13 cellular contexts compared by ENCODE assay signal in the genomic region with DNA sequence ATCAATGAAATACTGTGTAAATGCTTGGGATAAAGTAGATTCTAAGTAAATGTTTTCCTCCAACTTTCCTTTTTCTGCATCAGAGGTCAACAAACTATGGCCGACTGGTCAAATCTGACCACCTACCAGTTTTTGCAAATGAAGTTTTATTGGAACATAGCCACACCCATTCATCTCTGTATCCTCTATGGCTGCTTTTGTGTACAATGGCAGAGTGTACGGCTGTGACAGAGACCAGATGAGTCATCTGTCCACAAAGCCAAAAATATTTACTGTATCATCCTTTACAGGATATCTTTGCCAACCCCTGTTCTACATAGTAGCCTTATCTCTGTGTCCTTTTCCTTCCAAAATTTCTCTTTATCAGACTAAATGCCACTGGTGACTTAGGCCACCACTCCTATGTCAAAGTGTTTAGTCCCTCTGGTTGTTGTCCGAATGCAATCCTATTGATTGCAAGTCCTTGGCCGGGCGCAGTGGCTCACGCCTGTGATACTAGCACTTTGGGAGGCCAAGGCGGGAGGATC.
DNase-seq lines count a peak whose midpoint lies in the region; ATAC-seq and TF ChIP-seq lines count a peak whose summit lies in the region.
"Had no signal": no experiment of that assay in that cellular context is flagged by ENCODE, and none has a peak within 500 bp of the region (broad histone marks: within the 10 kb centered on the region; RNA-seq: fewer than 3 reads in every experiment).

No MANE protein-coding gene starts in this region.

- intact Hi-C loops in naive thymus-derived CD4-positive, alpha-beta T cell (cut with micrococcal nuclease): no loop called here
- intact Hi-C loops in PC-9 (cut with micrococcal nuclease; ENCODE audit: unreplicated experiment): no loop called here

- H3F3A ChIP-seq in PC-9 (ENCODE audit: insufficient read depth, low read depth): peaks cover 11% of the 10 kb centered on the region

- H3K4me1 ChIP-seq in naive thymus-derived CD4-positive, alpha-beta T cell (ENCODE audit: control insufficient read depth in 2 of 2, insufficient read depth in 2 of 2, low read length in 2 of 2): no peaks in the 10 kb centered on the region
- H3K4me1 ChIP-seq in PC-9 (replicated peaks; ENCODE audit: insufficient read depth): peaks cover 25% of the 10 kb centered on the region
- H3K4me1 ChIP-seq: HAP-1 had no signal

- peaks cover 0 to 2% (median 0%) of the 10 kb centered on the region in 7 donors for H3K4me1 Mint-ChIP-seq in naive thymus-derived CD4-positive, alpha-beta T cell
- H3K4me1 Mint-ChIP-seq in activated naive CD8-positive, alpha-beta T cell treated with anti-CD3 and anti-CD28 coated beads for 36 hours: no peaks in the 10 kb centered on the region

- no peak overlapping the region for H3K27ac ChIP-seq in naive thymus-derived CD4-positive, alpha-beta T cell (ENCODE audit: low read depth, low read length)
- no peak overlapping the region for H3K27ac ChIP-seq in PC-9

- H3K9me2 ChIP-seq in PC-9 (ENCODE audit: insufficient read depth): no peaks in the 10 kb centered on the region

- H3K27me3 Mint-ChIP-seq in naive thymus-derived CD4-positive, alpha-beta T cell: peaks cover 0 to 5% (median 0%) of the 10 kb centered on the region in 5 donors
- peaks cover 4% of the 10 kb centered on the region for H3K27me3 Mint-ChIP-seq in activated naive CD8-positive, alpha-beta T cell treated with anti-CD3 and anti-CD28 coated beads for 36 hours

- DNase-seq in EL (peak; percentile 82), NCI-H69 (lab: John Stamatoyannopoulos, UW) (peak; percentile 25), cardiac fibroblast (ENCODE audit: low read depth in 2 of 2) (peak; percentile 47 to 80), H7 (no peak), GM19238 (ENCODE audit: insufficient read length, low spot score) (no peak), PC-9 (no peak)
- DNase-seq in naive thymus-derived CD4-positive, alpha-beta T cell: no peak
- no peak for DNase-seq in activated naive CD8-positive, alpha-beta T cell treated with anti-CD3 and anti-CD28 coated beads for 36 hours
- DNase-seq: activated T-cell treated with anti-CD3 and anti-CD28 coated beads, Interleukin-2, amount 50 U/mL, for 1 hour; endodermal cell; NCI-H345; SIG-M5 had no signal

- peak; percentile 55 for ATAC-seq in naive thymus-derived CD4-positive, alpha-beta T cell

- H4K20me1 ChIP-seq in PC-9 (ENCODE audit: insufficient read depth): no peaks in the 10 kb centered on the region

- POLR2A ChIA-PET in naive thymus-derived CD4-positive, alpha-beta T cell (lab: Charles Lee): no interaction called here
- POLR2A ChIA-PET in PC-9 (lab: Charles Lee; ENCODE audit: unreplicated experiment): no interaction called here

- no peaks in the 10 kb centered on the region for H3K9me3 ChIP-seq in naive thymus-derived CD4-positive, alpha-beta T cell (ENCODE audit: control insufficient read depth in 2 of 3, low read length in 3 of 3)
- H3K9me3 ChIP-seq in PC-9 (ENCODE audit: insufficient read depth, low read depth): no peaks in the 10 kb centered on the region
- H3K9me3 ChIP-seq: HAP-1 had no signal

- no peak overlapping the region for H3K4me2 ChIP-seq in PC-9

- TF ChIP-seq CTCF in cardiac fibroblast (IDR thresholded peaks at IDR 0.05; ENCODE audit: low read depth, low read length): no peak
- TF ChIP-seq CTCF in PC-9 (conservative IDR thresholded peaks at IDR 0.05): no peak

- no TSS peak for BruUV-seq in PC-9 (replicated peaks; lab: Mats Ljungman, UMichigan)

- H3K27me3 ChIP-seq in naive thymus-derived CD4-positive, alpha-beta T cell (ENCODE audit: control insufficient read depth in 2 of 2, insufficient read depth in 2 of 2, low read length in 2 of 2): no peaks in the 10 kb centered on the region
- H3K27me3 ChIP-seq in H7 (ENCODE audit: control insufficient read depth, insufficient read depth, low read length): no peaks in the 10 kb centered on the region
- no peaks in the 10 kb centered on the region for H3K27me3 ChIP-seq in PC-9 (ENCODE audit: insufficient read depth, low read depth)

- H3K79me2 ChIP-seq in PC-9 (ENCODE audit: low read depth): no peaks in the 10 kb centered on the region

- no peaks in the 10 kb centered on the region for H3K36me3 Mint-ChIP-seq in naive thymus-derived CD4-positive, alpha-beta T cell
- no peaks in the 10 kb centered on the region for H3K36me3 Mint-ChIP-seq in activated naive CD8-positive, alpha-beta T cell treated with anti-CD3 and anti-CD28 coated beads for 36 hours

- no peak overlapping the region for H3K27ac Mint-ChIP-seq in naive thymus-derived CD4-positive, alpha-beta T cell
- no peak overlapping the region for H3K27ac Mint-ChIP-seq in activated naive CD8-positive, alpha-beta T cell treated with anti-CD3 and anti-CD28 coated beads for 36 hours
- H3K27ac Mint-ChIP-seq: endodermal cell had no signal

- H3K4me3 Mint-ChIP-seq in naive thymus-derived CD4-positive, alpha-beta T cell: no peak overlapping the region
- H3K4me3 Mint-ChIP-seq in activated naive CD8-positive, alpha-beta T cell treated with anti-CD3 and anti-CD28 coated beads for 36 hours: no peak overlapping the region
- H3K4me3 Mint-ChIP-seq: endodermal cell had no signal

- H2AFZ ChIP-seq in PC-9: no peak overlapping the region

- CTCF ChIA-PET in naive thymus-derived CD4-positive, alpha-beta T cell (lab: Charles Lee): no interaction called here
- CTCF ChIA-PET in PC-9 (lab: Charles Lee): no interaction called here

- peaks cover 0 to 10% (median 3%) of the 10 kb centered on the region in 11 donors for H3K9me3 Mint-ChIP-seq in naive thymus-derived CD4-positive, alpha-beta T cell
- no peaks in the 10 kb centered on the region for H3K9me3 Mint-ChIP-seq in activated naive CD8-positive, alpha-beta T cell treated with anti-CD3 and anti-CD28 coated beads for 36 hours
- H3K9me3 Mint-ChIP-seq: endodermal cell had no signal

- no peaks in the 10 kb centered on the region for H3K36me3 ChIP-seq in naive thymus-derived CD4-positive, alpha-beta T cell (ENCODE audit: control insufficient read depth in 2 of 3, insufficient read depth in 3 of 3, low read length in 3 of 3)
- no peaks in the 10 kb centered on the region for H3K36me3 ChIP-seq in H7 (replicated peaks; ENCODE audit: control insufficient read depth, insufficient read depth, low read length)
- H3K36me3 ChIP-seq in PC-9 (ENCODE audit: low read depth): no peaks in the 10 kb centered on the region
- H3K36me3 ChIP-seq: HAP-1 had no signal

- no peak overlapping the region for H3K4me3 ChIP-seq in cardiac fibroblast (replicated peaks in 1 of 2; ENCODE audit: low read depth in 2 of 2, low read length in 2 of 2)
- H3K4me3 ChIP-seq in naive thymus-derived CD4-positive, alpha-beta T cell (ENCODE audit: low read length): no peak overlapping the region
- no peak overlapping the region for H3K4me3 ChIP-seq in H7 (ENCODE audit: insufficient read depth, low read depth, low read length)
- no peak overlapping the region for H3K4me3 ChIP-seq in PC-9
- H3K4me3 ChIP-seq: HAP-1 had no signal

Comparison
In these comparisons a context has a peak if more than half of its experiments do, and no peak if none do; other contexts are left out.
1. DNase-seq: peak in EL (single experiment), NCI-H69 (single experiment) and cardiac fibroblast (2 of 2); none in naive thymus-derived CD4-positive, alpha-beta T cell (0 of 9), H7 (single experiment), activated naive CD8-positive, alpha-beta T cell treated with anti-CD3 and anti-CD28 coated beads for 36 hours (single experiment), GM19238 (single experiment) and PC-9 (0 of 2).